1 cellular context compared by ENCODE assay signal in genomic region chr1:41846595-41846994, GRCh38.
TF ChIP-seq lines count a peak whose summit lies in the region.

No MANE protein-coding gene starts in this region.

TF ChIP-seq in endothelial cell of umbilical vein, 7 proteins besides CTCF, POLR2A, EP300 and RAD21:
- peak; percentile 12 for TF ChIP-seq JUN (IDR thresholded peaks at IDR 0.05; ENCODE audit: borderline replicate concordance, insufficient read depth, insufficient read length, low read depth)
- TF ChIP-seq POLR2AphosphoS5 (IDR thresholded peaks at IDR 0.05; ENCODE audit: insufficient read depth, low read depth, low read length) = no peak
- TF ChIP-seq EZH2 (IDR thresholded peaks at IDR 0.05; ENCODE audit: borderline replicate concordance, low read depth, low read length, severe bottlenecking) = no peak
- peak; percentile 67 for TF ChIP-seq FOS (IDR thresholded peaks at IDR 0.05; ENCODE audit: borderline replicate concordance, insufficient read depth, low read length)
